In the genomic region with DNA sequence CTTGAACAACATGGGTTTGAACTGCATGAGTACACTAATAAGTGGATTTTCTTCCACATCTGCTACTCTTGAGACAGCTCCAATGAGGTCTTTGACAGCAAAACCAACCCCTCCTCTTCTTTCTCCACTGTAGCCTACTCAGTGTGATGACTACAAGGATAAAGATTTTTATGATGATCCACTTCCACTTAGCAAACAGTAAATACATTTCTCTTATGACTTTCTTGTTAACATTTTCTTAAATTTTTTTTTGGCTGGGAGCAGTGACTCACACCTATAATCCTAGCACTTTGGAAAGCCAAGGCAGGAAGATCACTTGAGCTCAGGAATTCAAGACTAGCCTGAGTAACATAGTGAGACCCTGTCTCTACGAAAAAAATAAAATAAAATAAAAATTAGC, we compare ENCODE assay signal across 19 cellular contexts. TPM values are rescaled to one million over a fixed set of nuclear protein-coding genes. Genes with fewer than 3 reads are reported as not detected.
DNase-seq lines count a peak whose midpoint lies in the region; ATAC-seq and TF ChIP-seq lines count a peak whose summit lies in the region.
"Had no signal": no experiment of that assay in that cellular context is flagged by ENCODE, and none has a peak within 500 bp of the region (broad histone marks: within the 10 kb centered on the region; RNA-seq: fewer than 3 reads in every experiment).

No MANE protein-coding gene starts in this region.

- POLR2A ChIA-PET in OCI-LY7 (lab: Charles Lee) (interaction anchor here (0.7 kb wide), 1 partner anchor 14 kb away, joined by 3 read pairs; no protein-coding TSS in a partner anchor), T-cell (lab: Charles Lee) (interaction anchor here in 1 of 2 donors (1.6 kb wide), 1 partner anchor 10 kb away, joined by 5 read pairs; the partner anchor contains the start of gene EIF4G2)

- in situ Hi-C loops in HAP-1 (cut with MboI; ENCODE audit: low sequenced_read_pairs), result no loop called here

- H3K4me1 ChIP-seq in fibroblast of lung (ENCODE audit: control insufficient read depth, extremely low read depth, insufficient read depth, low read length) (peaks cover 7% of the 10 kb centered on the region), smooth muscle cell (ENCODE audit: low read depth) (no peaks in the 10 kb centered on the region), OCI-LY7 (ENCODE audit: insufficient read depth, low read length, poor library complexity, severe bottlenecking) (no peaks in the 10 kb centered on the region), HAP-1 (no peaks in the 10 kb centered on the region)
- H3K4me1 ChIP-seq: adrenal gland had no signal

- H3K4me3 Mint-ChIP-seq in T-cell, result no peak overlapping the region
- H3K4me3 Mint-ChIP-seq: activated T-cell treated with anti-CD3 and anti-CD28 coated beads, Interleukin-2, amount 50 U/mL, for 72 hours; dendritic cell treated with granulocyte-macrophage colony-stimulating factor and Interleukin-4, amounts not matched to agents 40 ng/mL and 50 ng/mL, for 4 days had no signal

- no peak overlapping the region for H3K4me3 ChIP-seq in fibroblast of lung (replicated peaks in 1 of 4; ENCODE audit: control extremely low read depth in 1 of 4, insufficient read depth in 1 of 4, low read depth in 3 of 4, low read length in 4 of 4)
- H3K4me3 ChIP-seq in smooth muscle cell, result no peak overlapping the region
- H3K4me3 ChIP-seq in OCI-LY7 (ENCODE audit: low read depth, low read length, poor library complexity, severe bottlenecking), result no peak overlapping the region
- H3K4me3 ChIP-seq in HAP-1, result no peak overlapping the region
- H3K4me3 ChIP-seq: adrenal gland, skin epidermis had no signal

- no peak for ATAC-seq in HG03571 (IDR thresholded peaks at IDR 0.05; ENCODE audit: unreplicated experiment)
- no peak for ATAC-seq in T-cell (replicated peaks in 1 of 4)
- ATAC-seq: activated T-cell treated with anti-CD3 and anti-CD28 coated beads, Interleukin-2, amount 50 U/mL, for 72 hours had no signal

- H3K79me2 ChIP-seq in fibroblast of lung (ENCODE audit: control insufficient read depth, insufficient read depth, low read length) (no peaks in the 10 kb centered on the region), smooth muscle cell (ENCODE audit: low read depth) (no peaks in the 10 kb centered on the region), OCI-LY7 (ENCODE audit: insufficient read depth, low read depth, low read length) (no peaks in the 10 kb centered on the region)

- DNase-seq in GM03348 (ENCODE audit: low spot score), result peak; percentile 61
- DNase-seq in NCI-H82 treated with DMSO at 0.1 percent for 48 hours (lab: John Stamatoyannopoulos, UW; ENCODE audit: unreplicated experiment), result peak; percentile 14
- DNase-seq in fibroblast of lung (ENCODE audit: low read depth in 2 of 2), result peak; percentile 39 to 82
- DNase-seq in smooth muscle cell (lab: John Stamatoyannopoulos, UW; ENCODE audit: unreplicated experiment), result no peak
- DNase-seq in OCI-LY7 (ENCODE audit: low spot score), result no peak
- DNase-seq in T-cell, result no peak
- DNase-seq in HAP-1 (ENCODE audit: low spot score in 2 of 2), result no peak
- DNase-seq: activated CD4-positive, alpha-beta T cell treated with anti-CD3 and anti-CD28 coated beads, Interleukin-2, amount 50 U/mL, for 1 hour; activated T-cell treated with anti-CD3 and anti-CD28 coated beads, Interleukin-2, amount 50 U/mL, for 72 hours; adrenal gland; KG1; mesendoderm; NCI-H1417 treated with DMSO at 0.1 percent for 48 hours; NCI-H510A treated with DMSO at 0.1 percent for 48 hours; nucleus accumbens; T-helper 9 cell had no signal

- no peak overlapping the region for H2AFZ ChIP-seq in fibroblast of lung (ENCODE audit: low read length)
- no peak overlapping the region for H2AFZ ChIP-seq in smooth muscle cell (ENCODE audit: low read depth)
- H2AFZ ChIP-seq in OCI-LY7 (ENCODE audit: low read length), result no peak overlapping the region

- H3K9me3 ChIP-seq in fibroblast of lung (ENCODE audit: control insufficient read depth, insufficient read depth, low read depth, low read length) (no peaks in the 10 kb centered on the region), smooth muscle cell (replicated peaks; ENCODE audit: low read depth) (no peaks in the 10 kb centered on the region), OCI-LY7 (ENCODE audit: low read length) (no peaks in the 10 kb centered on the region), HAP-1 (no peaks in the 10 kb centered on the region)
- H3K9me3 ChIP-seq: adrenal gland had no signal

- peaks cover 13% of the 10 kb centered on the region for H3K36me3 Mint-ChIP-seq in T-cell

- CTCF ChIA-PET in OCI-LY7 (lab: Charles Lee; ENCODE audit: unreplicated experiment), result no interaction called here
- CTCF ChIA-PET in T-cell (lab: Charles Lee), result interaction anchor here in 1 of 2 donors (2.1 kb wide), 1 partner anchor 9 kb away, joined by 4 read pairs; no protein-coding TSS in a partner anchor

- no peaks in the 10 kb centered on the region for H3K36me3 ChIP-seq in fibroblast of lung (ENCODE audit: control insufficient read depth, insufficient read depth, low read length)
- H3K36me3 ChIP-seq in smooth muscle cell (ENCODE audit: low read depth), result no peaks in the 10 kb centered on the region
- H3K36me3 ChIP-seq in OCI-LY7 (ENCODE audit: insufficient read depth, low read length), result no peaks in the 10 kb centered on the region; the same call in 1 of the 2 replicates
- H3K36me3 ChIP-seq in HAP-1 (replicated peaks), result no peaks in the 10 kb centered on the region
- H3K36me3 ChIP-seq: adrenal gland had no signal

- H3K4me2 ChIP-seq in fibroblast of lung (ENCODE audit: extremely low read depth, insufficient read depth, low read length) (no peak overlapping the region), smooth muscle cell (peak overlapping the region; percentile 37), OCI-LY7 (ENCODE audit: low read length) (no peak overlapping the region)

- H4K20me1 ChIP-seq in fibroblast of lung (ENCODE audit: control insufficient read depth, extremely low read depth, insufficient read depth, low read length) (no peaks in the 10 kb centered on the region), smooth muscle cell (ENCODE audit: low read depth) (no peaks in the 10 kb centered on the region), OCI-LY7 (ENCODE audit: insufficient read depth, low read length) (no peaks in the 10 kb centered on the region)

- H3K27ac ChIP-seq in fibroblast of lung (ENCODE audit: insufficient read depth, low read length), result peak overlapping the region; percentile 18
- H3K27ac ChIP-seq in smooth muscle cell (ENCODE audit: low read depth), result peak overlapping the region; percentile 81
- H3K27ac ChIP-seq in OCI-LY7 (ENCODE audit: low read depth, low read length, poor library complexity, severe bottlenecking), result no peak overlapping the region
- H3K27ac ChIP-seq: adrenal gland, skin epidermis had no signal

- H3K9ac ChIP-seq in fibroblast of lung (ENCODE audit: insufficient read depth, low read length), result no peak overlapping the region
- no peak overlapping the region for H3K9ac ChIP-seq in smooth muscle cell (ENCODE audit: low read depth)

- H3K27me3 ChIP-seq in fibroblast of lung (ENCODE audit: control insufficient read depth, insufficient read depth, low read length) (no peaks in the 10 kb centered on the region), smooth muscle cell (ENCODE audit: low read depth) (no peaks in the 10 kb centered on the region), HAP-1 (ENCODE audit: low read depth) (no peaks in the 10 kb centered on the region)
- H3K27me3 ChIP-seq: adrenal gland had no signal

- TF ChIP-seq CTCF in fibroblast of lung (conservative IDR thresholded peaks at IDR 0.05 in 1 of 2, IDR thresholded peaks at IDR 0.05 in 1 of 2; ENCODE audit: low read depth in 1 of 2, low read length in 2 of 2), result no peak
- TF ChIP-seq CTCF in smooth muscle cell (IDR thresholded peaks at IDR 0.05; ENCODE audit: borderline replicate concordance, insufficient read depth, poor library complexity, severe bottlenecking), result no peak
- TF ChIP-seq CTCF in OCI-LY7 (conservative IDR thresholded peaks at IDR 0.05; ENCODE audit: low read length), result no peak

- H3K9me2 ChIP-seq in OCI-LY7 (ENCODE audit: insufficient read depth, low read length), result no peaks in the 10 kb centered on the region

- intact Hi-C loops in OCI-LY7 (cut with micrococcal nuclease; ENCODE audit: unreplicated experiment), result no loop called here

- peaks cover 2 to 9% (median 3%) of the 10 kb centered on the region in 3 donors for H3K4me1 Mint-ChIP-seq in T-cell

- no peaks in the 10 kb centered on the region for H3K9me3 Mint-ChIP-seq in T-cell
- H3K9me3 Mint-ChIP-seq: activated T-cell treated with anti-CD3 and anti-CD28 coated beads, Interleukin-2, amount 50 U/mL, for 72 hours; dendritic cell treated with granulocyte-macrophage colony-stimulating factor and Interleukin-4, amounts not matched to agents 40 ng/mL and 50 ng/mL, for 4 days had no signal

- H3K27ac Mint-ChIP-seq in T-cell, result no peak overlapping the region
- H3K27ac Mint-ChIP-seq: activated T-cell treated with anti-CD3 and anti-CD28 coated beads, Interleukin-2, amount 50 U/mL, for 72 hours; dendritic cell treated with granulocyte-macrophage colony-stimulating factor and Interleukin-4, amounts not matched to agents 40 ng/mL and 50 ng/mL, for 4 days had no signal

- 20% methylated on average over 1 of the region's 1 CpG for WGBS in smooth muscle cell (ENCODE audit: low lambda C conversion rate)

- BruUV-seq in OCI-LY7 (replicated peaks; lab: Mats Ljungman, UMichigan), result no TSS peak

- H3K27me3 Mint-ChIP-seq in T-cell, result peaks cover 0 to 5% of the 10 kb centered on the region in 2 donors

- H3F3A ChIP-seq in smooth muscle cell (ENCODE audit: low read depth), result no peaks in the 10 kb centered on the region

RNA-seq across cellular contexts. Expression of gene EIF4G2, which starts 9.9 kb away (rescaled TPM):
- total RNA-seq in fibroblast of lung (599 and 964 TPM in 2 replicates), smooth muscle cell (1,014 and 1,033 TPM in 2 replicates), OCI-LY7 (2022) (502 and 503 TPM in 2 replicates), T-cell (1,000 to 10,000 TPM in 1 of 5 donors, 100 to 1,000 TPM in 4; 575 to 1,022 (median 643) TPM)
- polyA plus RNA-seq in fibroblast of lung (1,024 and 1,178 TPM in 2 replicates), smooth muscle cell (658 and 666 TPM in 2 replicates)
- 650 and 657 TPM in 2 replicates for polyA plus RNA-seq in fibroblast of lung (2012)
- 561 and 1,024 TPM in 2 replicates for polyA minus RNA-seq in fibroblast of lung (ENCODE audit: low replicate concordance)
- total RNA-seq in OCI-LY7 (2014; rRNA removed; shearing (Covaris generic)), result 312 and 317 TPM in 2 replicates

RNA-seq across cellular contexts. Expression of gene ZBED5, which starts 39.3 kb away (rescaled TPM):
- total RNA-seq in fibroblast of lung (22.6 and 29.4 TPM in 2 replicates), smooth muscle cell (30.6 and 42.7 TPM in 2 replicates), OCI-LY7 (2022) (71.9 and 86.6 TPM in 2 replicates), T-cell (100 to 1,000 TPM in 3 of 5 donors, 10 to 100 TPM in 2; 70.1 to 112 (median 106) TPM)
- polyA plus RNA-seq in fibroblast of lung (54.2 and 61.3 TPM in 2 replicates), smooth muscle cell (22.6 and 26.0 TPM in 2 replicates)
- polyA plus RNA-seq in fibroblast of lung (2012), result 22.2 and 30.6 TPM in 2 replicates
- polyA minus RNA-seq in fibroblast of lung (ENCODE audit: low replicate concordance), result 278 and 351 TPM in 2 replicates
- total RNA-seq in OCI-LY7 (2014; rRNA removed; shearing (Covaris generic)), result 37.6 and 42.1 TPM in 2 replicates

Comparison
In these comparisons a context has a peak if more than half of its experiments do, and no peak if none do; other contexts are left out.
1. DNase-seq: peak in GM03348 (single experiment), NCI-H82 treated with DMSO at 0.1 percent for 48 hours (single experiment) and fibroblast of lung (2 of 2); none in smooth muscle cell (single experiment), OCI-LY7 (single experiment), T-cell (0 of 34) and HAP-1 (0 of 2).